ENCODE assay signal across 1 cellular context in the genomic region with DNA sequence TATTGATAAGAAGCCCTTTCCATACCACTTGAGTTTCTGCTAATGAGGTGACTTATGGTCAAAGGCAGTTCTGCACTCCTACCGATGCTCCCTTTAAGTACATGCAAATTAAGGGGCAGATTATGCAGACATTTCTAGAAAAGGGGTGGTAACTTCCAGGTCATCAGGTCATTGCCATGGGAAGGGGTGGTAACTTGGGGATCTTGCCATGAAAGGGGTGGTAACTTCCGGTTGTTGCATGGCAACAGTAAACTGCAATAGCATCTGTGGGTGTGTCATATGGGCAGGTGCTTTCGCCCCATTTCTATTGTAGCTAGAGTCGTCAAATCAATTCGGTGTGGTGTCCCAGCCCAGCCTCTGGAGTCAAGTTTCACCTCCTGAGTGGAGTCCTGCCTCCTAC.
TF ChIP-seq lines count a peak whose summit lies in the region.

No MANE protein-coding gene starts in this region.

TF ChIP-seq in K562, 482 proteins besides CTCF, POLR2A, EP300 and RAD21 (continued from another document and continues in another):
- TF ChIP-seq, protein P1, sequence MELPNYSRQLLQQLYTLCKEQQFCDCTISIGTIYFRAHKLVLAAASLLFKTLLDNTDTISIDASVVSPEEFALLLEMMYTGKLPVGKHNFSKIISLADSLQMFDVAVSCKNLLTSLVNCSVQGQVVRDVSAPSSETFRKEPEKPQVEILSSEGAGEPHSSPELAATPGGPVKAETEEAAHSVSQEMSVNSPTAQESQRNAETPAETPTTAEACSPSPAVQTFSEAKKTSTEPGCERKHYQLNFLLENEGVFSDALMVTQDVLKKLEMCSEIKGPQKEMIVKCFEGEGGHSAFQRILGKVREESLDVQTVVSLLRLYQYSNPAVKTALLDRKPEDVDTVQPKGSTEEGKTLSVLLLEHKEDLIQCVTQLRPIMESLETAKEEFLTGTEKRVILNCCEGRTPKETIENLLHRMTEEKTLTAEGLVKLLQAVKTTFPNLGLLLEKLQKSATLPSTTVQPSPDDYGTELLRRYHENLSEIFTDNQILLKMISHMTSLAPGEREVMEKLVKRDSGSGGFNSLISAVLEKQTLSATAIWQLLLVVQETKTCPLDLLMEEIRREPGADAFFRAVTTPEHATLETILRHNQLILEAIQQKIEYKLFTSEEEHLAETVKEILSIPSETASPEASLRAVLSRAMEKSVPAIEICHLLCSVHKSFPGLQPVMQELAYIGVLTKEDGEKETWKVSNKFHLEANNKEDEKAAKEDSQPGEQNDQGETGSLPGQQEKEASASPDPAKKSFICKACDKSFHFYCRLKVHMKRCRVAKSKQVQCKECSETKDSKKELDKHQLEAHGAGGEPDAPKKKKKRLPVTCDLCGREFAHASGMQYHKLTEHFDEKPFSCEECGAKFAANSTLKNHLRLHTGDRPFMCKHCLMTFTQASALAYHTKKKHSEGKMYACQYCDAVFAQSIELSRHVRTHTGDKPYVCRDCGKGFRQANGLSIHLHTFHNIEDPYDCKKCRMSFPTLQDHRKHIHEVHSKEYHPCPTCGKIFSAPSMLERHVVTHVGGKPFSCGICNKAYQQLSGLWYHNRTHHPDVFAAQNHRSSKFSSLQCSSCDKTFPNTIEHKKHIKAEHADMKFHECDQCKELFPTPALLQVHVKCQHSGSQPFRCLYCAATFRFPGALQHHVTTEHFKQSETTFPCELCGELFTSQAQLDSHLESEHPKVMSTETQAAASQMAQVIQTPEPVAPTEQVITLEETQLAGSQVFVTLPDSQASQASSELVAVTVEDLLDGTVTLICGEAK (IDR thresholded peaks at IDR 0.05), result peak; percentile 80
- TF ChIP-seq, protein P1 (CRISPR knock-in tag; IDR thresholded peaks at IDR 0.05), result no peak
- TF ChIP-seq, protein P2, sequence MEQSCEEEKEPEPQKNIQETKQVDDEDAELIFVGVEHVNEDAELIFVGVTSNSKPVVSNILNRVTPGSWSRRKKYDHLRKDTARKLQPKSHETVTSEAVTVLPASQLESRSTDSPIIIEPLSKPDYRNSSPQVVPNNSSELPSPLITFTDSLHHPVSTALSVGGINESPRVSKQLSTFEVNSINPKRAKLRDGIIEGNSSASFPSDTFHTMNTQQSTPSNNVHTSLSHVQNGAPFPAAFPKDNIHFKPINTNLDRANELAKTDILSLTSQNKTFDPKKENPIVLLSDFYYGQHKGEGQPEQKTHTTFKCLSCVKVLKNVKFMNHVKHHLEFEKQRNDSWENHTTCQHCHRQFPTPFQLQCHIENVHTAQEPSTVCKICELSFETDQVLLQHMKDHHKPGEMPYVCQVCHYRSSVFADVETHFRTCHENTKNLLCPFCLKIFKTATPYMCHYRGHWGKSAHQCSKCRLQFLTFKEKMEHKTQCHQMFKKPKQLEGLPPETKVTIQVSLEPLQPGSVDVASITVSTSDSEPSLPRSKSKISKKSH (CRISPR knock-in tag; IDR thresholded peaks at IDR 0.05), result no peak
- TF ChIP-seq, protein P3, sequence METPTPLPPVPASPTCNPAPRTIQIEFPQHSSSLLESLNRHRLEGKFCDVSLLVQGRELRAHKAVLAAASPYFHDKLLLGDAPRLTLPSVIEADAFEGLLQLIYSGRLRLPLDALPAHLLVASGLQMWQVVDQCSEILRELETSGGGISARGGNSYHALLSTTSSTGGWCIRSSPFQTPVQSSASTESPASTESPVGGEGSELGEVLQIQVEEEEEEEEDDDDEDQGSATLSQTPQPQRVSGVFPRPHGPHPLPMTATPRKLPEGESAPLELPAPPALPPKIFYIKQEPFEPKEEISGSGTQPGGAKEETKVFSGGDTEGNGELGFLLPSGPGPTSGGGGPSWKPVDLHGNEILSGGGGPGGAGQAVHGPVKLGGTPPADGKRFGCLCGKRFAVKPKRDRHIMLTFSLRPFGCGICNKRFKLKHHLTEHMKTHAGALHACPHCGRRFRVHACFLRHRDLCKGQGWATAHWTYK (CRISPR knock-in tag; IDR thresholded peaks at IDR 0.05), result no peak
- TF ChIP-seq KLF6 (CRISPR knock-in tag; IDR thresholded peaks at IDR 0.05; ENCODE audit: borderline replicate concordance) (no peak), PYGO2 (tag; IDR thresholded peaks at IDR 0.05) (no peak), ZNF232 (CRISPR knock-in tag; IDR thresholded peaks at IDR 0.05) (no peak), FOXK1 (CRISPR knock-in tag; IDR thresholded peaks at IDR 0.05; ENCODE audit: borderline replicate concordance) (no peak), ZC3H4 (CRISPR knock-in tag; IDR thresholded peaks at IDR 0.05; ENCODE audit: borderline replicate concordance) (no peak), HDAC3 (IDR thresholded peaks at IDR 0.05; ENCODE audit: borderline replicate concordance, partially characterized antibody) (no peak), GABPB1 (CRISPR knock-in tag; IDR thresholded peaks at IDR 0.05) (peak; percentile 56; the same call in 1 of the 2 replicates), ZNF444 (CRISPR knock-in tag; IDR thresholded peaks at IDR 0.05) (no peak), GTF2F1 (IDR thresholded peaks at IDR 0.05; ENCODE audit: low read depth, low read length) (no peak), NCOA4 (IDR thresholded peaks at IDR 0.05; ENCODE audit: partially characterized antibody) (no peak), RFX1 (IDR thresholded peaks at IDR 0.05) (peak; percentile 86), CEBPB (tag; IDR thresholded peaks at IDR 0.05) (no peak), E2F3 (CRISPR knock-in tag; IDR thresholded peaks at IDR 0.05) (no peak), PHF8 (IDR thresholded peaks at IDR 0.05; ENCODE audit: borderline replicate concordance, low read length) (no peak), ZNF431 (CRISPR knock-in tag; IDR thresholded peaks at IDR 0.05) (no peak), GABPA (tag; conservative IDR thresholded peaks at IDR 0.05; ENCODE audit: low read depth) (peak; percentile 79), NR2C1 (IDR thresholded peaks at IDR 0.05) (peak; percentile 91), NR2C1 (tag; IDR thresholded peaks at IDR 0.05) (peak; percentile 95), RHOXF2B (CRISPR knock-in tag; conservative IDR thresholded peaks at IDR 0.05) (no peak)
- TF ChIP-seq, protein P4, sequence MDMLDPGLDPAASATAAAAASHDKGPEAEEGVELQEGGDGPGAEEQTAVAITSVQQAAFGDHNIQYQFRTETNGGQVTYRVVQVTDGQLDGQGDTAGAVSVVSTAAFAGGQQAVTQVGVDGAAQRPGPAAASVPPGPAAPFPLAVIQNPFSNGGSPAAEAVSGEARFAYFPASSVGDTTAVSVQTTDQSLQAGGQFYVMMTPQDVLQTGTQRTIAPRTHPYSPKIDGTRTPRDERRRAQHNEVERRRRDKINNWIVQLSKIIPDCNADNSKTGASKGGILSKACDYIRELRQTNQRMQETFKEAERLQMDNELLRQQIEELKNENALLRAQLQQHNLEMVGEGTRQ (CRISPR knock-in tag; IDR thresholded peaks at IDR 0.05), result no peak
- TF ChIP-seq, protein P5, sequence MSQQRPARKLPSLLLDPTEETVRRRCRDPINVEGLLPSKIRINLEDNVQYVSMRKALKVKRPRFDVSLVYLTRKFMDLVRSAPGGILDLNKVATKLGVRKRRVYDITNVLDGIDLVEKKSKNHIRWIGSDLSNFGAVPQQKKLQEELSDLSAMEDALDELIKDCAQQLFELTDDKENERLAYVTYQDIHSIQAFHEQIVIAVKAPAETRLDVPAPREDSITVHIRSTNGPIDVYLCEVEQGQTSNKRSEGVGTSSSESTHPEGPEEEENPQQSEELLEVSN (IDR thresholded peaks at IDR 0.05; ENCODE audit: borderline replicate concordance in 1 of 2, extremely low read depth in 1 of 2, insufficient read depth in 1 of 2, insufficient read length in 1 of 2, low read depth in 1 of 2, low read length in 1 of 2, poor library complexity in 1 of 2, severe bottlenecking in 1 of 2), result no peak
- TF ChIP-seq, protein P6, sequence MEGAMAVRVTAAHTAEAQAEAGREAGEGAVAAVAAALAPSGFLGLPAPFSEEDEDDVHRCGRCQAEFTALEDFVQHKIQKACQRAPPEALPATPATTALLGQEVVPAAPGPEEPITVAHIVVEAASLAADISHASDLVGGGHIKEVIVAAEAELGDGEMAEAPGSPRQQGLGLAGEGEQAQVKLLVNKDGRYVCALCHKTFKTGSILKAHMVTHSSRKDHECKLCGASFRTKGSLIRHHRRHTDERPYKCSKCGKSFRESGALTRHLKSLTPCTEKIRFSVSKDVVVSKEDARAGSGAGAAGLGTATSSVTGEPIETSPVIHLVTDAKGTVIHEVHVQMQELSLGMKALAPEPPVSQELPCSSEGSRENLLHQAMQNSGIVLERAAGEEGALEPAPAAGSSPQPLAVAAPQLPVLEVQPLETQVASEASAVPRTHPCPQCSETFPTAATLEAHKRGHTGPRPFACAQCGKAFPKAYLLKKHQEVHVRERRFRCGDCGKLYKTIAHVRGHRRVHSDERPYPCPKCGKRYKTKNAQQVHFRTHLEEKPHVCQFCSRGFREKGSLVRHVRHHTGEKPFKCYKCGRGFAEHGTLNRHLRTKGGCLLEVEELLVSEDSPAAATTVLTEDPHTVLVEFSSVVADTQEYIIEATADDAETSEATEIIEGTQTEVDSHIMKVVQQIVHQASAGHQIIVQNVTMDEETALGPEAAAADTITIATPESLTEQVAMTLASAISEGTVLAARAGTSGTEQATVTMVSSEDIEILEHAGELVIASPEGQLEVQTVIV (CRISPR knock-in tag; IDR thresholded peaks at IDR 0.05; ENCODE audit: borderline replicate concordance), result no peak
- TF ChIP-seq, protein P7, sequence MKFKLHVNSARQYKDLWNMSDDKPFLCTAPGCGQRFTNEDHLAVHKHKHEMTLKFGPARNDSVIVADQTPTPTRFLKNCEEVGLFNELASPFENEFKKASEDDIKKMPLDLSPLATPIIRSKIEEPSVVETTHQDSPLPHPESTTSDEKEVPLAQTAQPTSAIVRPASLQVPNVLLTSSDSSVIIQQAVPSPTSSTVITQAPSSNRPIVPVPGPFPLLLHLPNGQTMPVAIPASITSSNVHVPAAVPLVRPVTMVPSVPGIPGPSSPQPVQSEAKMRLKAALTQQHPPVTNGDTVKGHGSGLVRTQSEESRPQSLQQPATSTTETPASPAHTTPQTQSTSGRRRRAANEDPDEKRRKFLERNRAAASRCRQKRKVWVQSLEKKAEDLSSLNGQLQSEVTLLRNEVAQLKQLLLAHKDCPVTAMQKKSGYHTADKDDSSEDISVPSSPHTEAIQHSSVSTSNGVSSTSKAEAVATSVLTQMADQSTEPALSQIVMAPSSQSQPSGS (CRISPR knock-in tag; IDR thresholded peaks at IDR 0.05), result no peak
- TF ChIP-seq, protein P8, sequence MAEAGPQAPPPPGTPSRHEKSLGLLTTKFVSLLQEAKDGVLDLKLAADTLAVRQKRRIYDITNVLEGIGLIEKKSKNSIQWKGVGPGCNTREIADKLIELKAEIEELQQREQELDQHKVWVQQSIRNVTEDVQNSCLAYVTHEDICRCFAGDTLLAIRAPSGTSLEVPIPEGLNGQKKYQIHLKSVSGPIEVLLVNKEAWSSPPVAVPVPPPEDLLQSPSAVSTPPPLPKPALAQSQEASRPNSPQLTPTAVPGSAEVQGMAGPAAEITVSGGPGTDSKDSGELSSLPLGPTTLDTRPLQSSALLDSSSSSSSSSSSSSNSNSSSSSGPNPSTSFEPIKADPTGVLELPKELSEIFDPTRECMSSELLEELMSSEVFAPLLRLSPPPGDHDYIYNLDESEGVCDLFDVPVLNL (CRISPR knock-in tag; IDR thresholded peaks at IDR 0.05; ENCODE audit: low read depth), result no peak
- TF ChIP-seq, protein P9, sequence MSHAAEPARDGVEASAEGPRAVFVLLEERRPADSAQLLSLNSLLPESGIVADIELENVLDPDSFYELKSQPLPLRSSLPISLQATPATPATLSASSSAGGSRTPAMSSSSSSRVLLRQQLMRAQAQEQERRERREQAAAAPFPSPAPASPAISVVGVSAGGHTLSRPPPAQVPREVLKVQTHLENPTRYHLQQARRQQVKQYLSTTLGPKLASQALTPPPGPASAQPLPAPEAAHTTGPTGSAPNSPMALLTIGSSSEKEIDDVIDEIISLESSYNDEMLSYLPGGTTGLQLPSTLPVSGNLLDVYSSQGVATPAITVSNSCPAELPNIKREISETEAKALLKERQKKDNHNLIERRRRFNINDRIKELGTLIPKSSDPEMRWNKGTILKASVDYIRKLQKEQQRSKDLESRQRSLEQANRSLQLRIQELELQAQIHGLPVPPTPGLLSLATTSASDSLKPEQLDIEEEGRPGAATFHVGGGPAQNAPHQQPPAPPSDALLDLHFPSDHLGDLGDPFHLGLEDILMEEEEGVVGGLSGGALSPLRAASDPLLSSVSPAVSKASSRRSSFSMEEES (CRISPR knock-in tag; IDR thresholded peaks at IDR 0.05), result no peak
